ENCODE assay signal across 8 cellular contexts in genomic region chr4:25031077-25031606, GRCh38. TPM values are rescaled to one million over a fixed set of nuclear protein-coding genes. Genes with fewer than 3 reads are reported as not detected.
A peak's percentile ranks its signal among the peaks of the same experiment; 100 is the strongest.
DNase-seq lines count a peak whose midpoint lies in the region; ATAC-seq and TF ChIP-seq lines count a peak whose summit lies in the region.

No MANE protein-coding gene starts in this region.

- peak; percentile 15 for DNase-seq in DMS79 treated with DMSO at 0.1 percent for 48 hours (lab: John Stamatoyannopoulos, UW)
- DNase-seq in DMS79 (lab: John Stamatoyannopoulos, UW): no peak
- DNase-seq in WTC11 (ENCODE audit: low spot score): peak; percentile 36
- DNase-seq in Ammon's horn (ENCODE audit: low spot score): no peak
- no peak for DNase-seq in cortex of kidney (lab: John Stamatoyannopoulos, UW)

- POLR2A ChIA-PET in WTC11 (lab: Charles Lee): interaction anchor here (0.6 kb wide), 1 partner anchor 374 kb away, joined by 5 read pairs; no protein-coding TSS in a partner anchor

- peaks cover 13% of the 10 kb centered on the region for H3K4me1 ChIP-seq in iPS-18a (ENCODE audit: control insufficient read depth, low read depth, low read length)

- H3K9ac ChIP-seq in iPS-18a (ENCODE audit: low read length): peak overlapping the region; percentile 10

- TF ChIP-seq CTCF in WTC11 (IDR thresholded peaks at IDR 0.05): no peak

- H3K27me3 ChIP-seq in iPS-18a (ENCODE audit: control insufficient read depth, insufficient read depth, low read length): peaks cover 45% of the 10 kb centered on the region

- CTCF ChIA-PET in WTC11 (lab: Charles Lee): interaction anchor here (1.0 to 2.8 kb wide), 7 partner anchors 9 to 380 kb away, joined by 3 to 18 read pairs (median 3); partner anchors contain the start of gene ZCCHC4

- H3K36me3 Mint-ChIP-seq in WTC11: peaks cover 3% of the 10 kb centered on the region
- no peaks in the 10 kb centered on the region for H3K36me3 Mint-ChIP-seq in stimulated activated memory B cell treated with anti-CD40 and anti-IgM and Interleukin-4, amounts not matched to agents 10 μg/mL and 1 μg/mL and 100 μg/mL, for 72 hours

- no peak overlapping the region for H3K27ac Mint-ChIP-seq in WTC11
- H3K27ac Mint-ChIP-seq in stimulated activated memory B cell treated with anti-CD40 and anti-IgM and Interleukin-4, amounts not matched to agents 10 μg/mL and 1 μg/mL and 100 μg/mL, for 72 hours: no peak overlapping the region

- peaks cover 29% of the 10 kb centered on the region for H3K4me1 Mint-ChIP-seq in WTC11
- H3K4me1 Mint-ChIP-seq in stimulated activated memory B cell treated with anti-CD40 and anti-IgM and Interleukin-4, amounts not matched to agents 10 μg/mL and 1 μg/mL and 100 μg/mL, for 72 hours: peaks cover 7% of the 10 kb centered on the region

- H3K36me3 ChIP-seq in iPS-18a (ENCODE audit: control insufficient read depth, low read depth, low read length): no peaks in the 10 kb centered on the region

- H3K27me3 Mint-ChIP-seq in WTC11 (ENCODE audit: low read depth): peaks cover 58% of the 10 kb centered on the region
- peaks cover 57% of the 10 kb centered on the region for H3K27me3 Mint-ChIP-seq in stimulated activated memory B cell treated with anti-CD40 and anti-IgM and Interleukin-4, amounts not matched to agents 10 μg/mL and 1 μg/mL and 100 μg/mL, for 72 hours

- ATAC-seq in WTC11 (peak; percentile 65), HG03159 (IDR thresholded peaks at IDR 0.05; ENCODE audit: unreplicated experiment) (no peak)
- ATAC-seq in stimulated activated memory B cell treated with anti-CD40 and anti-IgM and Interleukin-4, amounts not matched to agents 10 μg/mL and 1 μg/mL and 100 μg/mL, for 72 hours: peak; percentile 52

- H3K4me3 ChIP-seq in iPS-18a (ENCODE audit: low read length): peak overlapping the region; percentile 64

- H3K27ac ChIP-seq in iPS-18a (ENCODE audit: low read length): no peak overlapping the region

- peaks cover 13% of the 10 kb centered on the region for H3K9me3 Mint-ChIP-seq in WTC11
- peaks cover 3% of the 10 kb centered on the region for H3K9me3 Mint-ChIP-seq in stimulated activated memory B cell treated with anti-CD40 and anti-IgM and Interleukin-4, amounts not matched to agents 10 μg/mL and 1 μg/mL and 100 μg/mL, for 72 hours

- H3K4me3 Mint-ChIP-seq in WTC11: peak overlapping the region; percentile 70
- H3K4me3 Mint-ChIP-seq in stimulated activated memory B cell treated with anti-CD40 and anti-IgM and Interleukin-4, amounts not matched to agents 10 μg/mL and 1 μg/mL and 100 μg/mL, for 72 hours: peak overlapping the region; percentile 27

- H3K9me3 ChIP-seq in iPS-18a (ENCODE audit: control insufficient read depth, low read depth, low read length): no peaks in the 10 kb centered on the region

TF ChIP-seq in WTC11, 78 proteins besides CTCF, POLR2A, EP300 and RAD21:
- no peak for TF ChIP-seq ZNF317 (CRISPR knock-in tag; IDR thresholded peaks at IDR 0.05; ENCODE audit: borderline replicate concordance, low read depth)
- TF ChIP-seq ERG (CRISPR knock-in tag; IDR thresholded peaks at IDR 0.05): no peak
- TF ChIP-seq STAT6 (CRISPR knock-in tag; conservative IDR thresholded peaks at IDR 0.05; ENCODE audit: low read depth): no peak
- TF ChIP-seq JAZF1 (CRISPR knock-in tag; IDR thresholded peaks at IDR 0.05): no peak
- no peak for TF ChIP-seq SOX15 (CRISPR knock-in tag; IDR thresholded peaks at IDR 0.05)
- TF ChIP-seq CREB1 (CRISPR knock-in tag; IDR thresholded peaks at IDR 0.05): no peak
- no peak for TF ChIP-seq ZNF532 (CRISPR knock-in tag; IDR thresholded peaks at IDR 0.05; ENCODE audit: borderline replicate concordance)
- TF ChIP-seq, protein P1, sequence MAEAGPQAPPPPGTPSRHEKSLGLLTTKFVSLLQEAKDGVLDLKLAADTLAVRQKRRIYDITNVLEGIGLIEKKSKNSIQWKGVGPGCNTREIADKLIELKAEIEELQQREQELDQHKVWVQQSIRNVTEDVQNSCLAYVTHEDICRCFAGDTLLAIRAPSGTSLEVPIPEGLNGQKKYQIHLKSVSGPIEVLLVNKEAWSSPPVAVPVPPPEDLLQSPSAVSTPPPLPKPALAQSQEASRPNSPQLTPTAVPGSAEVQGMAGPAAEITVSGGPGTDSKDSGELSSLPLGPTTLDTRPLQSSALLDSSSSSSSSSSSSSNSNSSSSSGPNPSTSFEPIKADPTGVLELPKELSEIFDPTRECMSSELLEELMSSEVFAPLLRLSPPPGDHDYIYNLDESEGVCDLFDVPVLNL (CRISPR knock-in tag; IDR thresholded peaks at IDR 0.05; ENCODE audit: borderline replicate concordance, low read depth): no peak
- no peak for TF ChIP-seq ZNF281 (CRISPR knock-in tag; IDR thresholded peaks at IDR 0.05)
- no peak for TF ChIP-seq TEAD1 (CRISPR knock-in tag; IDR thresholded peaks at IDR 0.05)
TF ChIP-seq in WTC11: peak in this region for 0.

RNA-seq across cellular contexts. Expression of gene LGI2, which starts 0.4 kb away (rescaled TPM):
- 5.8 to 12.2 TPM (median 8.3 TPM) in 3 replicates for total RNA-seq in WTC11 (2021)

Comparison
In these comparisons a context has a peak if more than half of its experiments do, and no peak if none do; other contexts are left out.
1. DNase-seq: peak in DMS79 treated with DMSO at 0.1 percent for 48 hours (single experiment) and WTC11 (single experiment); none in DMS79 (single experiment), Ammon's horn (single experiment) and cortex of kidney (single experiment).